Comparison of ENCODE assay signal across 9 cellular contexts in genomic region chr16:68235105-68235881, GRCh38. TPM values are rescaled to one million over a fixed set of nuclear protein-coding genes. Genes with fewer than 3 reads are reported as not detected.
DNase-seq lines count a peak whose midpoint lies in the region; ATAC-seq and TF ChIP-seq lines count a peak whose summit lies in the region.
"Had no signal": no experiment of that assay in that cellular context is flagged by ENCODE, and none has a peak within 500 bp of the region (broad histone marks: within the 10 kb centered on the region; RNA-seq: fewer than 3 reads in every experiment).

No MANE protein-coding gene starts in this region.

- H3K4me1 Mint-ChIP-seq in naive B cell: peaks cover 31 to 46% (median 38%) of the 10 kb centered on the region in 3 donors

- peaks cover 0 to 42% (median 2%) of the 10 kb centered on the region in 11 experiments; a peak in 8 of 22 replicates for H4K20me1 ChIP-seq in BLaER1 treated with 17β-estradiol and CSF1 and Interleukin-3, amounts not matched to agents 10 nM and 100 nM

- TF ChIP-seq RAD21 in Ishikawa (IDR thresholded peaks at IDR 0.05; ENCODE audit: low read depth): no peak

- no peak overlapping the region for H3K4me3 ChIP-seq in BLaER1 treated with 17β-estradiol and CSF1 and Interleukin-3, amounts not matched to agents 10 nM and 100 nM
- H3K4me3 ChIP-seq in dorsolateral prefrontal cortex: peak overlapping the region in 36 of 59 donors; percentile 29 to 93 (median 74)

- peaks cover 43 to 72% (median 53%) of the 10 kb centered on the region in 10 experiments for H3K4me1 ChIP-seq in BLaER1 treated with 17β-estradiol and CSF1 and Interleukin-3, amounts not matched to agents 10 nM and 100 nM

- no peak for TF ChIP-seq CTCF in dorsolateral prefrontal cortex (IDR thresholded peaks at IDR 0.05 in 54 of 56, conservative IDR thresholded peaks at IDR 0.05 in 2 of 56; ENCODE audit: low read depth in 1 of 56, partially characterized antibody in 56 of 56)
- TF ChIP-seq CTCF in GM10266 (IDR thresholded peaks at IDR 0.05; ENCODE audit: control insufficient read depth, insufficient read depth, low read depth, missing control alignments): no peak

- intact Hi-C loops in dorsolateral prefrontal cortex (cut with DNase I) (loop anchor here (5.0 kb wide), 2 partner anchors 148 to 428 kb away; partner anchors contain the start of genes NFATC3 (in 1 of the 2), RANBP10 (in 1 of the 2) and TSNAXIP1 (in 1 of the 2)), sciatic nerve (cut with DNase I) (loop anchor here (10.0 kb wide), 1 partner anchor 150 kb away; the partner anchor contains the start of gene NFATC3)

- no peaks in the 10 kb centered on the region for H3K9me3 Mint-ChIP-seq in naive B cell

- H3K27me3 ChIP-seq in BLaER1 treated with 17β-estradiol and CSF1 and Interleukin-3, amounts not matched to agents 10 nM and 100 nM: no peaks in the 10 kb centered on the region
- no peaks in the 10 kb centered on the region for H3K27me3 ChIP-seq in dorsolateral prefrontal cortex

- H3K9me3 ChIP-seq in BLaER1 treated with 17β-estradiol and CSF1 and Interleukin-3, amounts not matched to agents 10 nM and 100 nM (replicated peaks in 1 of 11): peaks cover 0 to 16% (median 7%) of the 10 kb centered on the region in 11 experiments; a peak in 13 of 22 replicates

- peak overlapping the region in 10 of 11 experiments; percentile 66 to 93 (median 86); a peak in 15 of 22 replicates for H3K4me2 ChIP-seq in BLaER1 treated with 17β-estradiol and CSF1 and Interleukin-3, amounts not matched to agents 10 nM and 100 nM

- H3K36me3 ChIP-seq in BLaER1 treated with 17β-estradiol and CSF1 and Interleukin-3, amounts not matched to agents 10 nM and 100 nM: peaks cover 6 to 21% (median 15%) of the 10 kb centered on the region in 11 experiments; a peak in 19 of 22 replicates

- DNase-seq in dorsolateral prefrontal cortex (peak in 3 of 10 donors; percentile 28 to 37 (median 32)), naive B cell (no peak), sciatic nerve (ENCODE audit: low spot score) (no peak), GM10266 (ENCODE audit: extremely low spot score) (no peak), SIG-M5 (lab: John Stamatoyannopoulos, UW) (no peak)
- DNase-seq: T1000 had no signal

- no peaks in the 10 kb centered on the region for H3K36me3 Mint-ChIP-seq in naive B cell

- H3K27me3 Mint-ChIP-seq in naive B cell: no peaks in the 10 kb centered on the region

- peak overlapping the region in 3 of 11 experiments; percentile 26 to 42 (median 37); a peak in 4 of 22 replicates for H3K9ac ChIP-seq in BLaER1 treated with 17β-estradiol and CSF1 and Interleukin-3, amounts not matched to agents 10 nM and 100 nM

- peak overlapping the region in 8 of 11 experiments; percentile 38 to 76 (median 60); a peak in 11 of 22 replicates for H3K27ac ChIP-seq in BLaER1 treated with 17β-estradiol and CSF1 and Interleukin-3, amounts not matched to agents 10 nM and 100 nM
- H3K27ac ChIP-seq in dorsolateral prefrontal cortex: peak overlapping the region in 7 of 59 donors; percentile 15 to 46 (median 22)

- H3K4me3 Mint-ChIP-seq in naive B cell: peak overlapping the region; percentile 29 to 95 (median 72)

- ATAC-seq in naive B cell (ENCODE audit: low read depth in 2 of 2) (no peak), sciatic nerve (no peak), GM19328 (IDR thresholded peaks at IDR 0.05; ENCODE audit: unreplicated experiment) (no peak)

- no peak for TF ChIP-seq EP300 in Ishikawa (IDR thresholded peaks at IDR 0.05; ENCODE audit: borderline replicate concordance)

- peak overlapping the region in 2 of 6 donors; percentile 33 to 65 for H3K27ac Mint-ChIP-seq in naive B cell

TF ChIP-seq in Ishikawa, 13 proteins besides CTCF, POLR2A, EP300 and RAD21:
- peak; percentile 17; the same call in 1 of the 2 replicates for TF ChIP-seq TCF12 (IDR thresholded peaks at IDR 0.05; ENCODE audit: low read depth)
- peak; percentile 28 for TF ChIP-seq ZBTB7A (IDR thresholded peaks at IDR 0.05; ENCODE audit: low read depth)
- TF ChIP-seq EGR1 (IDR thresholded peaks at IDR 0.05): peak; percentile 46; the same call in 1 of the 2 replicates
- no peak for TF ChIP-seq NFIC (IDR thresholded peaks at IDR 0.05)
- no peak for TF ChIP-seq REST (IDR thresholded peaks at IDR 0.05; ENCODE audit: low read depth)
- TF ChIP-seq MAX (IDR thresholded peaks at IDR 0.05): peak; percentile 84
- no peak for TF ChIP-seq TAF1 (IDR thresholded peaks at IDR 0.05; ENCODE audit: low read depth)

RNA-seq across cellular contexts. Expression of gene ESRP2, which starts 0.6 kb away (rescaled TPM):
- total RNA-seq in dorsolateral prefrontal cortex (1 to 10 TPM in 7 of 120 experiments, under 1 TPM in 39, not detected in 74; 0.10 to 3.0 (median 0.37) TPM), sciatic nerve (0.36 TPM)
- 1 to 10 TPM in 2 of 6 donors, under 1 TPM in 3, not detected in 1; 0.32 to 2.8 (median 0.87) TPM for polyA plus RNA-seq in naive B cell (ENCODE audit: low read depth in 6 of 6)

RNA-seq across cellular contexts. Expression of gene PLA2G15, which starts 9.9 kb away (rescaled TPM):
- total RNA-seq in dorsolateral prefrontal cortex (10 to 100 TPM; 13.4 to 34.2 (median 20.2) TPM), sciatic nerve (17.4 TPM)
- 1 to 10 TPM in 5 of 6 donors, not detected in 1; 4.3 to 9.8 (median 5.8) TPM for polyA plus RNA-seq in naive B cell (ENCODE audit: low read depth in 6 of 6)

RNA-seq across cellular contexts. Expression of gene SLC7A6, which starts 29.0 kb away (rescaled TPM):
- 10 to 100 TPM; 21.3 to 61.6 (median 36.3) TPM for total RNA-seq in dorsolateral prefrontal cortex
- polyA plus RNA-seq in naive B cell (ENCODE audit: low read depth in 6 of 6): 10 to 100 TPM in 5 of 6 donors, 1 to 10 TPM in 1; 6.5 to 16.4 (median 13.5) TPM
- 75.5 TPM for total RNA-seq in sciatic nerve

Comparison
In these comparisons a context has a peak if more than half of its experiments do, and no peak if none do; other contexts are left out.
1. H3K4me3 ChIP-seq: peak in dorsolateral prefrontal cortex (36 of 59); none in BLaER1 treated with 17β-estradiol and CSF1 and Interleukin-3, amounts not matched to agents 10 nM and 100 nM (0 of 10).